In genomic region chr3:141303481-141304223, GRCh38 we compare ENCODE assay signal across 1 cellular context.
TF ChIP-seq lines count a peak whose summit lies in the region.

No MANE protein-coding gene starts in this region.

TF ChIP-seq in WTC11, 78 proteins besides CTCF, POLR2A, EP300 and RAD21 (continued from another document):
- no peak for TF ChIP-seq IRF1 (CRISPR knock-in tag; IDR thresholded peaks at IDR 0.05)
- TF ChIP-seq, protein P1, sequence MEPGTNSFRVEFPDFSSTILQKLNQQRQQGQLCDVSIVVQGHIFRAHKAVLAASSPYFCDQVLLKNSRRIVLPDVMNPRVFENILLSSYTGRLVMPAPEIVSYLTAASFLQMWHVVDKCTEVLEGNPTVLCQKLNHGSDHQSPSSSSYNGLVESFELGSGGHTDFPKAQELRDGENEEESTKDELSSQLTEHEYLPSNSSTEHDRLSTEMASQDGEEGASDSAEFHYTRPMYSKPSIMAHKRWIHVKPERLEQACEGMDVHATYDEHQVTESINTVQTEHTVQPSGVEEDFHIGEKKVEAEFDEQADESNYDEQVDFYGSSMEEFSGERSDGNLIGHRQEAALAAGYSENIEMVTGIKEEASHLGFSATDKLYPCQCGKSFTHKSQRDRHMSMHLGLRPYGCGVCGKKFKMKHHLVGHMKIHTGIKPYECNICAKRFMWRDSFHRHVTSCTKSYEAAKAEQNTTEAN (CRISPR knock-in tag; IDR thresholded peaks at IDR 0.05) = no peak
- TF ChIP-seq, protein P2, sequence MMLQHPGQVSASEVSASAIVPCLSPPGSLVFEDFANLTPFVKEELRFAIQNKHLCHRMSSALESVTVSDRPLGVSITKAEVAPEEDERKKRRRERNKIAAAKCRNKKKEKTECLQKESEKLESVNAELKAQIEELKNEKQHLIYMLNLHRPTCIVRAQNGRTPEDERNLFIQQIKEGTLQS (CRISPR knock-in tag; conservative IDR thresholded peaks at IDR 0.05) = no peak
- TF ChIP-seq ATF1 (CRISPR knock-in tag; IDR thresholded peaks at IDR 0.05) = no peak
- TF ChIP-seq NFE2L1 (CRISPR knock-in tag; IDR thresholded peaks at IDR 0.05) = no peak
- TF ChIP-seq ZNF219 (CRISPR knock-in tag; IDR thresholded peaks at IDR 0.05; ENCODE audit: borderline replicate concordance) = no peak
- TF ChIP-seq SMAD3 (CRISPR knock-in tag; IDR thresholded peaks at IDR 0.05; ENCODE audit: borderline replicate concordance) = no peak
- no peak for TF ChIP-seq PREB (CRISPR knock-in tag; IDR thresholded peaks at IDR 0.05; ENCODE audit: borderline replicate concordance)
